In the genomic region with DNA sequence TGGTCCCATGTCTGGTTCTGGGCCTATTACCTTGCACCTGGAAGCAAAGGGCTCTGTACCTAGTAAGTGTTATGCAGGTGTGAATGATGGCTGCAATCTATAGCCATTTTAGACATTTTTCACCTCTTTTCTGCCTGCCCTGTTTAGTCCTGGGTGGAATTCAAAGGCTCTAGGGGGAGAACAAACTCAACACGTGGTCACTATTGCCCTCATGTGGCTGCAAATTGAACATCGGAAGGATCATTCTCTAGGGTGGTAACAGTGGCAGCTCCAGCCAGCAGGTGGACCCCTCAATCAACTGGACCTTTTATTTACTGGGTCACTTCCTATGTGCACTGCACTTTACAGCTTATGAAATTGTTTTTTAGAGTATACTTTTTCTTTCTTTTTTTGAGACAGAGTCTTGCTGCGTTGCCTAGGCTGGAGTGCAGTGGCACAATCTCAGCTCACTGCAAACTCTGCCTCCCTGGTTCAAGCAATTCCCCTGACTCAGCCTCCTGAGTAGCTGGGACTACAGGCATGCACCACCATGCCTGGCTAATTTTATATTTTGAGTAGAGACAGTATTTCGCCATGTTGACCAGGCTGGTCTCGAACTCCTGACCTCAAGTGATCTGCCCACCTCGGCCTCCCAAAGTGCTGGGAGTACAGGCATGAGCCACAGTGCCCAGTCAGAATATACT, we compare ENCODE assay signal across 8 cellular contexts. TPM values are rescaled to one million over a fixed set of nuclear protein-coding genes. Genes with fewer than 3 reads are reported as not detected.
DNase-seq lines count a peak whose midpoint lies in the region; ATAC-seq, FAIRE-seq and TF ChIP-seq lines count a peak whose summit lies in the region.
"Not testable (repeated sequence)": the region's sequence is repeated elsewhere in the genome, so short reads cannot be mapped to it uniquely, and the experiment has no call there.

No MANE protein-coding gene starts in this region.

- peak; percentile 69 for TF ChIP-seq CTCF in IMR-90 (conservative IDR thresholded peaks at IDR 0.05; ENCODE audit: low read depth, low read length)
- TF ChIP-seq CTCF in VCaP (conservative IDR thresholded peaks at IDR 0.05), result peak; percentile 98
- peak; percentile 97 to 99 (median 99) for TF ChIP-seq CTCF in K562 (IDR thresholded peaks at IDR 0.05 in 2 of 3, conservative IDR thresholded peaks at IDR 0.05 in 1 of 3; ENCODE audit: insufficient read depth in 2 of 3, low read depth in 1 of 3, low read length in 3 of 3)

- WGBS in IMR-90 (ENCODE audit: extremely low coverage in 2 of 2, insufficient read length in 1 of 2), 2 experiments, result no CpG with 5 or more reads among the region's 6 CpGs
- WGBS in K562 (ENCODE audit: insufficient coverage, low coverage, missing lambda C conversion rate), result 0% methylated on average over 6 of the region's 6 CpGs
- WGBS in neuronal stem cell (ENCODE audit: extremely low coverage in 2 of 2, insufficient read length in 2 of 2, insufficient replicate concordance in 1 of 2), 2 donors, result no CpG with 5 or more reads among the region's 6 CpGs

- H2BK120ac ChIP-seq in IMR-90 (ENCODE audit: low read depth, low read length); neuronal stem cell (ENCODE audit: low read depth, low read length): not testable (repeated sequence)

- TF ChIP-seq RAD21 in IMR-90 (IDR thresholded peaks at IDR 0.05; ENCODE audit: low read length), result peak; percentile 58
- TF ChIP-seq RAD21 in K562 (CRISPR knock-in tag; conservative IDR thresholded peaks at IDR 0.05 in 1 of 2, IDR thresholded peaks at IDR 0.05 in 1 of 2), result peak; percentile 79 to 95

- not testable (repeated sequence) for H4K5ac ChIP-seq in IMR-90 (ENCODE audit: low read depth, low read length)

- H2BK20ac ChIP-seq in IMR-90 (ENCODE audit: low read depth, low read length), result not testable (repeated sequence)

- not testable (repeated sequence) for H3K9me3 ChIP-seq in IMR-90 (ENCODE audit: control insufficient read depth, insufficient read depth, low read length); K562 (replicated peaks; ENCODE audit: control insufficient read depth, insufficient read depth, low read depth, low read length); neuronal stem cell (replicated peaks in 1 of 2; ENCODE audit: control insufficient read depth in 2 of 2, insufficient read depth in 1 of 2, low read depth in 1 of 2, low read length in 2 of 2)

- H3K9ac ChIP-seq in IMR-90 (ENCODE audit: low read depth, low read length); K562 (ENCODE audit: insufficient read depth in 1 of 2, low read depth in 2 of 2, low read length in 2 of 2); neuronal stem cell (ENCODE audit: low read depth, low read length, poor library complexity): not testable (repeated sequence)

- BruUV-seq in IMR-90 (replicated peaks; lab: Mats Ljungman, UMichigan); K562 (replicated peaks; lab: Mats Ljungman, UMichigan): not testable (repeated sequence)

- H2BK15ac ChIP-seq in IMR-90 (ENCODE audit: low read depth, low read length); neuronal stem cell (ENCODE audit: low read length): not testable (repeated sequence)

- not testable (repeated sequence) for H4K20me1 ChIP-seq in IMR-90 (ENCODE audit: insufficient read depth, low read length); K562 (replicated peaks; ENCODE audit: control insufficient read depth, insufficient read depth, low read length)

- not testable (repeated sequence) for H2BK12ac ChIP-seq in neuronal stem cell (ENCODE audit: low read length)

- H3K18ac ChIP-seq in IMR-90 (ENCODE audit: low read depth, low read length); neuronal stem cell (ENCODE audit: low read length): not testable (repeated sequence)

- H3K79me1 ChIP-seq in IMR-90 (ENCODE audit: low read depth in 1 of 2, low read length in 2 of 2); neuronal stem cell (ENCODE audit: low read depth, low read length): not testable (repeated sequence)

- ATAC-seq in IMR-90 (ENCODE audit: low read depth) (peak; percentile 91), K562 (peak; percentile 99)

- not testable (repeated sequence) for TF ChIP-seq POLR2A in IMR-90 (IDR thresholded peaks at IDR 0.05; ENCODE audit: low read depth, low read length); K562 (conservative IDR thresholded peaks at IDR 0.05)

- not testable (repeated sequence) for H3K14ac ChIP-seq in IMR-90 (replicated peaks; ENCODE audit: low read depth, low read length); neuronal stem cell (ENCODE audit: low read length)

- not testable (repeated sequence) for H3K23ac ChIP-seq in IMR-90 (ENCODE audit: low read depth, low read length); neuronal stem cell (ENCODE audit: low read depth, low read length, poor library complexity)

- CTCF ChIA-PET in IMR-90 (lab: Yijun Ruan, JAX), result interaction anchor here (0.6 to 1.4 kb wide), 4 partner anchors 9 to 308 kb away, joined by 3 to 7 read pairs (median 3); no protein-coding TSS in a partner anchor
- CTCF ChIA-PET in K562 (lab: Yijun Ruan, JAX; ENCODE audit: low intra/inter-chr PET ratio), result interaction anchor here (0.8 to 2.2 kb wide), 7 partner anchors 116 to 1034 kb away, joined by 4 to 22 read pairs (median 7); no protein-coding TSS in a partner anchor

- DNase-seq in DMS79 (lab: John Stamatoyannopoulos, UW), result peak; percentile 39
- DNase-seq in IMR-90, result peak; percentile 44
- peak; percentile 61 for DNase-seq in NCI-H526 treated with DMSO at 0.1 percent for 48 hours (lab: John Stamatoyannopoulos, UW)
- DNase-seq in K562 (ENCODE audit: extremely low read depth in 1 of 4, low spot score in 3 of 4), result peak; percentile 80 to 91 (median 90)
- peak; percentile 14 for DNase-seq in cardiac septum (ENCODE audit: low spot score)
- peak; percentile 65 for DNase-seq in neuronal stem cell (ENCODE audit: low spot score)
- peak; percentile 89 for DNase-seq in superior temporal gyrus (ENCODE audit: extremely low spot score)

- dilution Hi-C loops in IMR-90 (cut with HindIII; ENCODE audit: low sequenced_read_pairs, unreplicated experiment), result not testable (repeated sequence)

- not testable (repeated sequence) for H3K9me1 ChIP-seq in IMR-90 (ENCODE audit: insufficient read depth, low read length); K562 (ENCODE audit: control insufficient read depth, insufficient read depth, low read length)

- not testable (repeated sequence) for H3K4me1 ChIP-seq in IMR-90 (ENCODE audit: control insufficient read depth, insufficient read depth, low read length); K562 (replicated peaks in 1 of 2; ENCODE audit: control insufficient read depth in 2 of 2, insufficient read depth in 2 of 2, low read length in 2 of 2); neuronal stem cell (ENCODE audit: control insufficient read depth in 2 of 2, insufficient read depth in 1 of 2, low read depth in 1 of 2, low read length in 2 of 2)

- not testable (repeated sequence) for H2AFZ ChIP-seq in IMR-90 (replicated peaks; ENCODE audit: low read length, poor library complexity); neuronal stem cell (ENCODE audit: low read length)
- H2AFZ ChIP-seq in K562 (ENCODE audit: low read depth, low read length), result peak overlapping the region; percentile 35; the same call in 1 of the 2 replicates

- intact Hi-C loops in IMR-90 (cut with micrococcal nuclease) (loop anchor here (1.0 kb wide), 1 partner anchor 194 kb away; no protein-coding TSS in a partner anchor), K562 (cut with micrococcal nuclease) (loop anchor here (1.0 to 10.0 kb wide), 4 partner anchors 116 to 301 kb away; no protein-coding TSS in a partner anchor), cardiac septum (cut with DNase I) (loop anchor here (2.0 to 10.0 kb wide), 2 partner anchors 193 to 301 kb away; no protein-coding TSS in a partner anchor)

- peak; percentile 99 for FAIRE-seq in K562 (lab: Jason Lieb, UNC)

- not testable (repeated sequence) for H3K4me3 ChIP-seq in IMR-90 (ENCODE audit: insufficient read depth, low read depth, low read length); K562; neuronal stem cell (ENCODE audit: low read length in 2 of 2)

- H3K4ac ChIP-seq in IMR-90 (ENCODE audit: low read depth, low read length); neuronal stem cell (ENCODE audit: low read length): not testable (repeated sequence)

- H3K56ac ChIP-seq in IMR-90 (ENCODE audit: extremely low read depth, insufficient read depth, low read length), result not testable (repeated sequence)

- H3K4me2 ChIP-seq in IMR-90 (ENCODE audit: low read depth, low read length); K562 (ENCODE audit: insufficient read depth, low read length); neuronal stem cell (ENCODE audit: insufficient read depth, low read length, poor library complexity, severe bottlenecking): not testable (repeated sequence)

- H4K91ac ChIP-seq in IMR-90 (ENCODE audit: insufficient read depth, low read depth, low read length); neuronal stem cell (ENCODE audit: low read depth, low read length, poor library complexity): not testable (repeated sequence)

- not testable (repeated sequence) for H2AK9ac ChIP-seq in IMR-90 (replicated peaks; ENCODE audit: low read depth, low read length, poor library complexity)

- not testable (repeated sequence) for H3K27ac ChIP-seq in IMR-90 (ENCODE audit: insufficient read depth, low read length); K562 (ENCODE audit: extremely low read depth, low read depth, low read length); neuronal stem cell (replicated peaks; ENCODE audit: low read length)
- H3K27ac ChIP-seq in VCaP, result peak overlapping the region; percentile 64; the same call in 1 of the 2 replicates

- not testable (repeated sequence) for H2AK5ac ChIP-seq in IMR-90 (ENCODE audit: low read depth, low read length); neuronal stem cell (ENCODE audit: low read depth, low read length)

- POLR2A ChIA-PET in IMR-90 (lab: Charles Lee; ENCODE audit: unreplicated experiment), result not testable (repeated sequence)
- POLR2A ChIA-PET in K562 (lab: Yijun Ruan, JAX), result interaction anchor here (0.8 kb wide), 1 partner anchor 42 kb away, joined by 3 read pairs; the partner anchor contains the start of gene BPIFB3

- TF ChIP-seq EP300 in K562 (IDR thresholded peaks at IDR 0.05; ENCODE audit: low read length), result not testable (repeated sequence)

- not testable (repeated sequence) for H4K8ac ChIP-seq in IMR-90 (ENCODE audit: low read depth in 2 of 2, low read length in 2 of 2); neuronal stem cell (ENCODE audit: low read depth, low read length)

- not testable (repeated sequence) for H3K79me2 ChIP-seq in K562 (ENCODE audit: control insufficient read depth, insufficient read depth, low read length)

- H2BK5ac ChIP-seq in IMR-90 (ENCODE audit: low read depth, low read length, poor library complexity, severe bottlenecking); neuronal stem cell (ENCODE audit: low read length): not testable (repeated sequence)

- not testable (repeated sequence) for H3K27me3 ChIP-seq in IMR-90 (ENCODE audit: control insufficient read depth, insufficient read depth, low read length); K562 (ENCODE audit: control insufficient read depth in 2 of 2, insufficient read depth in 2 of 2, low read length in 2 of 2); neuronal stem cell (ENCODE audit: control insufficient read depth in 3 of 3, insufficient read depth in 3 of 3, low read depth in 1 of 3, low read length in 3 of 3)

- in situ Hi-C loops in IMR-90 (cut with MboI; ENCODE audit: low sequenced_read_pairs), result not testable (repeated sequence)
- in situ Hi-C loops in K562 (cut with MboI), result loop anchor here (5.0 to 10.0 kb wide), 2 partner anchors 194 to 199 kb away; no protein-coding TSS in a partner anchor

- H3K36me3 ChIP-seq in IMR-90 (ENCODE audit: control insufficient read depth, insufficient read depth, low read length); K562 (ENCODE audit: control insufficient read depth, insufficient read depth, low read length); neuronal stem cell (replicated peaks in 1 of 2; ENCODE audit: control insufficient read depth in 2 of 2, insufficient read depth in 2 of 2, low read length in 2 of 2): not testable (repeated sequence)

RNA-seq across cellular contexts. Expression of gene BPIFB4, which starts 16.6 kb away (rescaled TPM):
- not detected in 2 replicates for total RNA-seq in IMR-90 (2012; rRNA removed)
- polyA plus RNA-seq in IMR-90 (2012; rRNA removed), result not detected in 2 replicates
- polyA plus RNA-seq in IMR-90 (2012; cell fraction: cytosol; rRNA removed), result not detected in 2 replicates
- polyA plus RNA-seq in IMR-90 (2012; cell fraction: nucleus; rRNA removed; ENCODE audit: low replicate concordance), result not detected in 2 replicates
- not detected in 2 replicates for total RNA-seq in K562 (2011; cell fraction: chromatin; rRNA removed; ENCODE audit: low replicate concordance)
- total RNA-seq in K562 (2011; cell fraction: nucleolus; rRNA removed), result not detected in 2 replicates
- total RNA-seq in K562 (2011; cell fraction: nucleoplasm; rRNA removed), result not detected in 2 replicates
- not detected in 2 replicates for total RNA-seq in K562 (2014; rRNA removed)
- not detected in 2 replicates for total RNA-seq in K562 (2014; rRNA removed; fragmentation: Illumina TruSeq; extraction: Trizol)
- total RNA-seq in K562 (2015; rRNA removed; fragmentation: Illumina TruSeq; extraction: Trizol), result not detected in 2 replicates
- total RNA-seq in K562 (2021), result not detected in 2 replicates
- polyA plus RNA-seq in K562 (2011; rRNA removed), result not detected in 2 replicates
- not detected in 2 replicates for polyA plus RNA-seq in K562 (2011; cell fraction: cytosol; rRNA removed)
- polyA plus RNA-seq in K562 (2011; cell fraction: nucleus; rRNA removed), result not detected in 2 replicates
- polyA plus RNA-seq in K562 (2012), result not detected in 2 replicates
- not detected in 2 replicates for polyA plus RNA-seq in K562 (2014; fragmentation: Illumina TruSeq; extraction: Trizol)
- not detected for polyA plus RNA-seq in K562 (2014; fragmentation: Nextera tagmentation; extraction: Ambion mirVana)
- polyA plus RNA-seq in K562 (2014; rRNA removed), result not detected in 2 replicates
- not detected in 2 replicates for polyA minus RNA-seq in K562 (2011; rRNA and poly(A)+ RNA removed)
- not detected in 2 replicates for polyA minus RNA-seq in K562 (2011; cell fraction: cytosol; rRNA and poly(A)+ RNA removed)
- polyA minus RNA-seq in K562 (2011; cell fraction: nucleus; rRNA and poly(A)+ RNA removed), result not detected in 2 replicates
- not detected for total RNA-seq in cardiac septum
- not detected for polyA plus RNA-seq in neuronal stem cell (2013, experiment 1 of 2)
- polyA plus RNA-seq in neuronal stem cell (2013, experiment 2 of 2), result not detected

RNA-seq across cellular contexts. Expression of gene BPIFB3, which starts 42.3 kb away (rescaled TPM):
- not detected in 2 replicates for total RNA-seq in IMR-90 (2012; rRNA removed)
- polyA plus RNA-seq in IMR-90 (2012; rRNA removed), result not detected in 2 replicates
- polyA plus RNA-seq in IMR-90 (2012; cell fraction: cytosol; rRNA removed), result not detected in 2 replicates
- not detected in 2 replicates for polyA plus RNA-seq in IMR-90 (2012; cell fraction: nucleus; rRNA removed; ENCODE audit: low replicate concordance)
- not detected in 2 replicates for total RNA-seq in K562 (2011; cell fraction: chromatin; rRNA removed; ENCODE audit: low replicate concordance)
- total RNA-seq in K562 (2011; cell fraction: nucleolus; rRNA removed), result not detected in 2 replicates
- not detected in 2 replicates for total RNA-seq in K562 (2011; cell fraction: nucleoplasm; rRNA removed)
- total RNA-seq in K562 (2014; rRNA removed), result not detected in 2 replicates
- total RNA-seq in K562 (2014; rRNA removed; fragmentation: Illumina TruSeq; extraction: Trizol), result not detected in 2 replicates
- total RNA-seq in K562 (2015; rRNA removed; fragmentation: Illumina TruSeq; extraction: Trizol), result not detected in 2 replicates
- not detected in 2 replicates for total RNA-seq in K562 (2021)
- not detected in 2 replicates for polyA plus RNA-seq in K562 (2011; rRNA removed)
- polyA plus RNA-seq in K562 (2011; cell fraction: cytosol; rRNA removed), result not detected in 2 replicates
- polyA plus RNA-seq in K562 (2011; cell fraction: nucleus; rRNA removed), result not detected in 2 replicates
- polyA plus RNA-seq in K562 (2012), result not detected in 2 replicates
- polyA plus RNA-seq in K562 (2014; fragmentation: Illumina TruSeq; extraction: Trizol), result not detected in 2 replicates
- polyA plus RNA-seq in K562 (2014; fragmentation: Nextera tagmentation; extraction: Ambion mirVana), result not detected
- not detected in 2 replicates for polyA plus RNA-seq in K562 (2014; rRNA removed)
- not detected in 2 replicates for polyA minus RNA-seq in K562 (2011; rRNA and poly(A)+ RNA removed)
- not detected in 2 replicates for polyA minus RNA-seq in K562 (2011; cell fraction: cytosol; rRNA and poly(A)+ RNA removed)
- polyA minus RNA-seq in K562 (2011; cell fraction: nucleus; rRNA and poly(A)+ RNA removed), result not detected in 2 replicates
- not detected for total RNA-seq in cardiac septum
- polyA plus RNA-seq in neuronal stem cell (2013, experiment 1 of 2), result not detected
- polyA plus RNA-seq in neuronal stem cell (2013, experiment 2 of 2), result not detected

Comparison
In these comparisons a context has a peak if more than half of its experiments do, and no peak if none do; other contexts are left out.
1. DNase-seq: peak in every context shown above with its lines; median percentile 90 in K562; 89 in superior temporal gyrus; 65 in neuronal stem cell; 61 in NCI-H526 treated with DMSO at 0.1 percent for 48 hours; 44 in IMR-90; 39 in DMS79; 14 in cardiac septum.